Comparison of ENCODE assay signal across 11 cellular contexts in the genomic region with DNA sequence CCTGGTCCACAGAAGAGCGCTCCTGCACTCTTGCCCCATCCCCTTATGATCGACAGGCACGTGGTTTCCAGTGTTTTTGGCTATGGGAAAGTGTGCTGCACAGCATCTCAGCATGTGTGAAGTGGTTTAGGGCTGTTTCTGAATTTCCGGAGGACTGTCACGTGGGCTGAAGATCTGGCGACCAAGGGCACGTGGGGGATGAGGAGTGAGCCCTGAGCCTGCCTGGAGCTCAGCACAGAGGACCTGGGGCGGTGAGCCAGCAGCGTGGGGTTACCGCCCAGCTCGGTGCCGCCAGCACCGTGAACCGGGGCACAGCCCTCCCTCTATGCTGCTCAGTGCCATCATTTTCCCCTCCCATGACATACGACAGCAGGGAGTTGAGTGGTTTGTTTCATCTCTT.
DNase-seq lines count a peak whose midpoint lies in the region; ATAC-seq and TF ChIP-seq lines count a peak whose summit lies in the region.
"Had no signal": no experiment of that assay in that cellular context is flagged by ENCODE, and none has a peak within 500 bp of the region (broad histone marks: within the 10 kb centered on the region; RNA-seq: fewer than 3 reads in every experiment).

No MANE protein-coding gene starts in this region.

- no peaks in the 10 kb centered on the region for H3K9me3 ChIP-seq in A673 (ENCODE audit: low read depth, low read length, poor library complexity, severe bottlenecking)
- H3K9me3 ChIP-seq: A549 had no signal

- peaks cover 2% of the 10 kb centered on the region for H3K36me3 Mint-ChIP-seq in activated CD4-positive, alpha-beta T cell treated with anti-CD3 and anti-CD28 coated beads, Interleukin-2, amount 10 ng/mL, durations not matched to agents 24 days and 14 days (ENCODE audit: low read depth)
- no peaks in the 10 kb centered on the region for H3K36me3 Mint-ChIP-seq in brain

- H3K27ac Mint-ChIP-seq in activated CD4-positive, alpha-beta T cell treated with anti-CD3 and anti-CD28 coated beads, Interleukin-2, amount 10 ng/mL, durations not matched to agents 24 days and 14 days: peak overlapping the region; percentile 78
- peak overlapping the region in 4 of 5 experiments; percentile 22 to 68 (median 42) for H3K27ac Mint-ChIP-seq in brain
- H3K27ac Mint-ChIP-seq: progenitor cell of endocrine pancreas had no signal

- H3K27ac ChIP-seq in A673 (ENCODE audit: low read depth, low read length, poor library complexity, severe bottlenecking): no peak overlapping the region
- H3K27ac ChIP-seq: A549 had no signal

- no peaks in the 10 kb centered on the region for H3K36me3 ChIP-seq in A673 (ENCODE audit: insufficient read depth, low read length, poor library complexity, severe bottlenecking)

- intact Hi-C loops in A673 (cut with micrococcal nuclease; ENCODE audit: unreplicated experiment): no loop called here
- intact Hi-C loops in activated CD4-positive, alpha-beta T cell treated with anti-CD3 and anti-CD28 coated beads, Interleukin-2, amount 10 ng/mL, durations not matched to agents 24 days and 14 days (cut with micrococcal nuclease): no loop called here

- ATAC-seq in HG02973 (IDR thresholded peaks at IDR 0.05; ENCODE audit: unreplicated experiment): no peak
- ATAC-seq in GM19455 (IDR thresholded peaks at IDR 0.05; ENCODE audit: unreplicated experiment): no peak
- ATAC-seq: A549 had no signal

- H3K27me3 Mint-ChIP-seq in activated CD4-positive, alpha-beta T cell treated with anti-CD3 and anti-CD28 coated beads, Interleukin-2, amount 10 ng/mL, durations not matched to agents 24 days and 14 days: no peaks in the 10 kb centered on the region
- H3K27me3 Mint-ChIP-seq in brain: no peaks in the 10 kb centered on the region

- CTCF ChIA-PET in A673 (lab: Charles Lee): no interaction called here

- peaks cover 17% of the 10 kb centered on the region for H3K4me1 Mint-ChIP-seq in activated CD4-positive, alpha-beta T cell treated with anti-CD3 and anti-CD28 coated beads, Interleukin-2, amount 10 ng/mL, durations not matched to agents 24 days and 14 days
- H3K4me1 Mint-ChIP-seq in brain: peaks cover 49% of the 10 kb centered on the region

- H3K4me1 ChIP-seq in A673 (ENCODE audit: insufficient read depth, low read length, poor library complexity, severe bottlenecking): peaks cover 10% of the 10 kb centered on the region
- H3K4me1 ChIP-seq: A549 had no signal

- no peaks in the 10 kb centered on the region for H3K27me3 ChIP-seq in A673 (replicated peaks; ENCODE audit: insufficient read depth, low read depth, low read length, poor library complexity)

- BruUV-seq in A673 (replicated peaks; lab: Mats Ljungman, UMichigan): no TSS peak

- H3K4me3 ChIP-seq in A673 (ENCODE audit: low read depth, low read length, poor library complexity, severe bottlenecking): no peak overlapping the region
- H3K4me3 ChIP-seq: A549 had no signal

- DNase-seq in A673 (ENCODE audit: low spot score) (peak; percentile 33), SHP77 treated with DMSO at 0.1 percent for 48 hours (lab: John Stamatoyannopoulos, UW) (no peak), NCI-H2029 (lab: John Stamatoyannopoulos, UW) (no peak)
- DNase-seq in activated CD4-positive, alpha-beta T cell treated with anti-CD3 and anti-CD28 coated beads, Interleukin-2, amount 10 ng/mL, durations not matched to agents 24 days and 14 days: peak; percentile 86
- peak; percentile 32 for DNase-seq in stimulated activated CD4-positive, alpha-beta T cell treated with anti-CD3 and anti-CD28 coated beads, Interleukin-12 subunit alpha, Interleukin-12 subunit beta, amount 100 ng/mL, for 4 hours
- DNase-seq: NCI-H446 had no signal

- TF ChIP-seq CTCF in A673 (conservative IDR thresholded peaks at IDR 0.05; ENCODE audit: low read depth, low read length) (no peak), brain (conservative IDR thresholded peaks at IDR 0.05) (no peak)

- POLR2A ChIA-PET in A673 (lab: Charles Lee; ENCODE audit: low non-redundant PET): interaction anchor here (0.6 kb wide), 1 partner anchor 28 kb away, joined by 3 read pairs; no protein-coding TSS in a partner anchor

- H3K9me3 Mint-ChIP-seq in activated CD4-positive, alpha-beta T cell treated with anti-CD3 and anti-CD28 coated beads, Interleukin-2, amount 10 ng/mL, durations not matched to agents 24 days and 14 days: no peaks in the 10 kb centered on the region
- H3K9me3 Mint-ChIP-seq in brain: no peaks in the 10 kb centered on the region

- H3K4me3 Mint-ChIP-seq in activated CD4-positive, alpha-beta T cell treated with anti-CD3 and anti-CD28 coated beads, Interleukin-2, amount 10 ng/mL, durations not matched to agents 24 days and 14 days: peak overlapping the region; percentile 53
- no peak overlapping the region for H3K4me3 Mint-ChIP-seq in brain

Comparison
In these comparisons a context has a peak if more than half of its experiments do, and no peak if none do; other contexts are left out.
1. DNase-seq: peak in A673 (single experiment), activated CD4-positive, alpha-beta T cell treated with anti-CD3 and anti-CD28 coated beads, Interleukin-2, amount 10 ng/mL, durations not matched to agents 24 days and 14 days (single experiment) and stimulated activated CD4-positive, alpha-beta T cell treated with anti-CD3 and anti-CD28 coated beads, Interleukin-12 subunit alpha, Interleukin-12 subunit beta, amount 100 ng/mL, for 4 hours (single experiment); none in SHP77 treated with DMSO at 0.1 percent for 48 hours (single experiment) and NCI-H2029 (single experiment).